Comparison of ENCODE assay signal across 1 cellular context in genomic region chr19:43575955-43576451, GRCh38.
TF ChIP-seq lines count a peak whose summit lies in the region.

No MANE protein-coding gene starts in this region.

TF ChIP-seq in endothelial cell of umbilical vein, 7 proteins besides CTCF, POLR2A, EP300 and RAD21:
- no peak for TF ChIP-seq GATA2 (IDR thresholded peaks at IDR 0.05; ENCODE audit: insufficient read depth, insufficient read length, low read depth, low read length)
- TF ChIP-seq POLR2AphosphoS5 (IDR thresholded peaks at IDR 0.05; ENCODE audit: insufficient read depth, low read depth, low read length) = no peak
- TF ChIP-seq EZH2 (IDR thresholded peaks at IDR 0.05; ENCODE audit: borderline replicate concordance, low read depth, low read length, severe bottlenecking) = no peak
- no peak for TF ChIP-seq FOS (IDR thresholded peaks at IDR 0.05; ENCODE audit: borderline replicate concordance, insufficient read depth, low read length)
- TF ChIP-seq JUN (IDR thresholded peaks at IDR 0.05; ENCODE audit: borderline replicate concordance, insufficient read depth, insufficient read length, low read depth) = no peak
- TF ChIP-seq MYC (IDR thresholded peaks at IDR 0.05; ENCODE audit: low read depth, low read length) = no peak
- TF ChIP-seq MAX (IDR thresholded peaks at IDR 0.05; ENCODE audit: insufficient read depth, insufficient read length) = no peak
